29 cellular contexts compared by ENCODE assay signal in genomic region chr1:51071291-51071690, GRCh38. TPM values are rescaled to one million over a fixed set of nuclear protein-coding genes. Genes with fewer than 3 reads are reported as not detected.
"Had no signal": no experiment of that assay in that cellular context is flagged by ENCODE, and none has a peak within 500 bp of the region (broad histone marks: within the 10 kb centered on the region; RNA-seq: fewer than 3 reads in every experiment).

No MANE protein-coding gene starts in this region.

- H3K9me3 Mint-ChIP-seq: activated T-cell treated with anti-CD3 and anti-CD28 coated beads, Interleukin-2, amount 50 U/mL, for 24 hours; activated T-helper 17 cell treated with anti-CD3 and anti-CD28 coated beads, Interleukin-2, amount 50 U/mL, for 72 hours; memory B cell; nephron; stimulated activated memory B cell treated with anti-CD40 and anti-IgM and Interleukin-4, amounts not matched to agents 10 μg/mL and 1 μg/mL and 100 μg/mL, for 72 hours had no signal

- H3K36me3 ChIP-seq: cardiac muscle cell, gastroesophageal sphincter, neutrophil, pancreas, right lobe of liver, stomach, suprapubic skin, tibial nerve, WERI-Rb-1 had no signal

- ATAC-seq: activated T-helper 17 cell treated with anti-CD3 and anti-CD28 coated beads, Interleukin-2, amount 50 U/mL, for 72 hours; gastroesophageal sphincter; left ventricle myocardium superior; pancreas; right lobe of liver; stimulated activated memory B cell treated with anti-CD40 and anti-IgM and Interleukin-4, amounts not matched to agents 10 μg/mL and 1 μg/mL and 100 μg/mL, for 72 hours had no signal

- H3K9me3 ChIP-seq: gastroesophageal sphincter, neutrophil, pancreas, right lobe of liver, stomach, suprapubic skin, tibial nerve had no signal

- H3K4me3 ChIP-seq: cardiac muscle cell, gastroesophageal sphincter, pancreas, right lobe of liver, stomach, suprapubic skin, tibial nerve had no signal

- H3K27me3 ChIP-seq: cardiac muscle cell, gastroesophageal sphincter, pancreas, right lobe of liver, stomach, suprapubic skin, tibial nerve had no signal

- H3K27ac Mint-ChIP-seq: activated naive CD8-positive, alpha-beta T cell; activated T-cell treated with anti-CD3 and anti-CD28 coated beads, Interleukin-2, amount 50 U/mL, for 24 hours; activated T-helper 17 cell treated with anti-CD3 and anti-CD28 coated beads, Interleukin-2, amount 50 U/mL, for 72 hours; memory B cell; nephron; stimulated activated memory B cell treated with anti-CD40 and anti-IgM and Interleukin-4, amounts not matched to agents 10 μg/mL and 1 μg/mL and 100 μg/mL, for 72 hours had no signal

- DNase-seq: activated CD4-positive, CD25-positive, alpha-beta regulatory T cell treated with anti-CD3 and anti-CD28 coated beads, Interleukin-2, amount 50 U/mL, for 72 hours; activated CD8-positive, alpha-beta memory T cell treated with anti-CD3 and anti-CD28 coated beads for 24 hours; activated CD8-positive, alpha-beta memory T cell treated with anti-CD3 and anti-CD28 coated beads, Interleukin-2, amount 50 U/mL, for 4 hours; activated T-cell treated with anti-CD3 and anti-CD28 coated beads, Interleukin-2, amount 50 U/mL, for 24 hours; head of caudate nucleus; hypothalamus; left ventricle myocardium superior; pancreas; right lobe of liver; stimulated activated CD4-positive, alpha-beta T cell treated with anti-CD3 and anti-CD28 coated beads, Interleukin-2, amount 100 ng/mL, for 24 hours; stomach; WERI-Rb-1 had no signal

- H3K4me1 ChIP-seq: gastroesophageal sphincter, right lobe of liver, stomach, suprapubic skin, tibial nerve had no signal

- H3K4me3 Mint-ChIP-seq: activated naive CD8-positive, alpha-beta T cell; activated T-cell treated with anti-CD3 and anti-CD28 coated beads, Interleukin-2, amount 50 U/mL, for 24 hours; activated T-helper 17 cell treated with anti-CD3 and anti-CD28 coated beads, Interleukin-2, amount 50 U/mL, for 72 hours; memory B cell; nephron; stimulated activated memory B cell treated with anti-CD40 and anti-IgM and Interleukin-4, amounts not matched to agents 10 μg/mL and 1 μg/mL and 100 μg/mL, for 72 hours had no signal

- FAIRE-seq: pancreas, small intestine had no signal

- H3K36me3 Mint-ChIP-seq: activated naive CD8-positive, alpha-beta T cell; memory B cell; stimulated activated memory B cell treated with anti-CD40 and anti-IgM and Interleukin-4, amounts not matched to agents 10 μg/mL and 1 μg/mL and 100 μg/mL, for 72 hours had no signal

- H3K27ac ChIP-seq: cardiac muscle cell, gastroesophageal sphincter, neutrophil, pancreas, right lobe of liver, stomach, suprapubic skin, tibial nerve, WERI-Rb-1 had no signal

- H3K4me1 Mint-ChIP-seq: activated T-helper 17 cell treated with anti-CD3 and anti-CD28 coated beads, Interleukin-2, amount 50 U/mL, for 72 hours; memory B cell; nephron; stimulated activated memory B cell treated with anti-CD40 and anti-IgM and Interleukin-4, amounts not matched to agents 10 μg/mL and 1 μg/mL and 100 μg/mL, for 72 hours had no signal

RNA-seq across cellular contexts. Expression of gene C1orf185, which starts 30.7 kb away (rescaled TPM):
- total RNA-seq: activated T-helper 17 cell treated with anti-CD3 and anti-CD28 coated beads, Interleukin-2, amount 50 U/mL, for 72 hours; cardiac muscle cell; chondrocyte; gastroesophageal sphincter; left ventricle myocardium superior; mononuclear cell; myocyte; pancreas; right lobe of liver; stomach; suprapubic skin; T-helper 2 cell treated with Interferon-gamma antibody and Interleukin-4, amounts not matched to agents 100 ng/mL and 5 ng/mL, for 36 hours; tibial nerve; urinary bladder had no signal
- polyA plus RNA-seq: cardiac muscle cell, esophagus, pancreas, small intestine, stomach, urinary bladder had no signal
